In genomic region chr22:34842630-34843029, GRCh38 we compare ENCODE assay signal across 22 cellular contexts.
A peak's percentile ranks its signal among the peaks of the same experiment; 100 is the strongest.
DNase-seq lines count a peak whose midpoint lies in the region; ATAC-seq, FAIRE-seq and TF ChIP-seq lines count a peak whose summit lies in the region.
"Had no signal": no experiment of that assay in that cellular context is flagged by ENCODE, and none has a peak within 500 bp of the region (broad histone marks: within the 10 kb centered on the region; RNA-seq: fewer than 3 reads in every experiment).

No MANE protein-coding gene starts in this region.

- BruUV-seq in mammary epithelial cell (replicated peaks; lab: Mats Ljungman, UMichigan): no TSS peak

- peak overlapping the region; percentile 98; the same call in 1 of the 2 replicates for H3K27ac Mint-ChIP-seq in GM23338
- peak overlapping the region; percentile 81 for H3K27ac Mint-ChIP-seq in WTC11
- no peak overlapping the region for H3K27ac Mint-ChIP-seq in T-helper 2 cell treated with Interferon-gamma antibody and Interleukin-4, amounts not matched to agents 5 μg/mL and 100 μg/mL, for 36 hours
- H3K27ac Mint-ChIP-seq: activated T-helper 2 cell treated with anti-CD3 and anti-CD28 coated beads, Interferon-gamma antibody, Interleukin-2, Interleukin-4, amounts not matched to agents 10 μg/mL and 5 μg/mL and 100 μg/mL, durations not matched to agents 14 hours and 24 hours and 36 hours had no signal

- H3K4me1 ChIP-seq in GM23338 (ENCODE audit: insufficient read depth): peaks cover 36% of the 10 kb centered on the region
- peaks cover 4% of the 10 kb centered on the region for H3K4me1 ChIP-seq in keratinocyte (ENCODE audit: control insufficient read depth, extremely low read depth, insufficient read depth, low read length)
- H3K4me1 ChIP-seq in mammary epithelial cell (ENCODE audit: insufficient read depth, low read length): no peaks in the 10 kb centered on the region
- H3K4me1 ChIP-seq: stomach, upper lobe of left lung had no signal

- TF ChIP-seq CTCF in C4-2B (conservative IDR thresholded peaks at IDR 0.05) (peak; percentile 37), GM23338 (conservative IDR thresholded peaks at IDR 0.05; ENCODE audit: low read depth in 2 of 2) (peak; percentile 56 to 68), WTC11 (IDR thresholded peaks at IDR 0.05) (no peak), keratinocyte (optimal IDR thresholded peaks at IDR 0.05 in 1 of 3, IDR thresholded peaks at IDR 0.05 in 1 of 3, conservative IDR thresholded peaks at IDR 0.05 in 1 of 3; ENCODE audit: extremely low read depth in 1 of 3, insufficient read depth in 2 of 3, low read length in 3 of 3) (peak in 2 of 3 experiments; percentile 11 to 17), mammary epithelial cell (conservative IDR thresholded peaks at IDR 0.05 in 1 of 2, IDR thresholded peaks at IDR 0.05 in 1 of 2; ENCODE audit: extremely low read depth in 1 of 2, insufficient read depth in 1 of 2, low read depth in 1 of 2, low read length in 2 of 2) (no peak)

- no peak overlapping the region for H3K27ac ChIP-seq in C4-2B
- peak overlapping the region; percentile 99 for H3K27ac ChIP-seq in GM23338 (ENCODE audit: low read depth)
- H3K27ac ChIP-seq in keratinocyte (ENCODE audit: control insufficient read depth, insufficient read depth, low read length): no peak overlapping the region
- H3K27ac ChIP-seq in mammary epithelial cell (ENCODE audit: insufficient read depth, low read depth, low read length): no peak overlapping the region
- H3K27ac ChIP-seq: stomach, upper lobe of left lung had no signal

- in situ Hi-C loops in mammary epithelial cell (cut with MboI; ENCODE audit: low sequenced_read_pairs in 2 of 2): no loop called here

- H4K20me1 ChIP-seq in GM23338 (replicated peaks; ENCODE audit: insufficient read depth): no peaks in the 10 kb centered on the region
- no peaks in the 10 kb centered on the region for H4K20me1 ChIP-seq in keratinocyte (ENCODE audit: control insufficient read depth, extremely low read depth, insufficient read depth, low read length)
- no peaks in the 10 kb centered on the region for H4K20me1 ChIP-seq in mammary epithelial cell (ENCODE audit: insufficient read depth, low read length)

- no peaks in the 10 kb centered on the region for H3K79me2 ChIP-seq in GM23338 (replicated peaks; ENCODE audit: insufficient read depth)
- H3K79me2 ChIP-seq in keratinocyte (ENCODE audit: control insufficient read depth, insufficient read depth, low read length): no peaks in the 10 kb centered on the region
- H3K79me2 ChIP-seq in mammary epithelial cell (ENCODE audit: insufficient read depth, low read length): no peaks in the 10 kb centered on the region

- peaks cover 8% of the 10 kb centered on the region; the same call in 1 of the 2 replicates for H3K9me2 ChIP-seq in GM23338 (ENCODE audit: insufficient read depth)

- peaks cover 34% of the 10 kb centered on the region for H3K36me3 Mint-ChIP-seq in GM23338 (ENCODE audit: low read depth)
- H3K36me3 Mint-ChIP-seq in WTC11: peaks cover 30% of the 10 kb centered on the region
- no peaks in the 10 kb centered on the region for H3K36me3 Mint-ChIP-seq in T-helper 2 cell treated with Interferon-gamma antibody and Interleukin-4, amounts not matched to agents 5 μg/mL and 100 μg/mL, for 36 hours (ENCODE audit: low read depth)

- H3K36me3 ChIP-seq in GM23338 (ENCODE audit: insufficient read depth): no peaks in the 10 kb centered on the region
- H3K36me3 ChIP-seq in keratinocyte (ENCODE audit: control insufficient read depth in 2 of 2, extremely low read depth in 1 of 2, insufficient read depth in 2 of 2, low read length in 2 of 2): no peaks in the 10 kb centered on the region
- no peaks in the 10 kb centered on the region for H3K36me3 ChIP-seq in mammary epithelial cell (ENCODE audit: insufficient read depth, low read length)
- H3K36me3 ChIP-seq: stomach, upper lobe of left lung had no signal

- H3K9me3 ChIP-seq in keratinocyte (ENCODE audit: control insufficient read depth, low read depth, low read length) (peaks cover 7% of the 10 kb centered on the region), mammary epithelial cell (replicated peaks; ENCODE audit: insufficient read depth, low read length) (peaks cover 22% of the 10 kb centered on the region)
- H3K9me3 ChIP-seq: upper lobe of left lung had no signal

- dilution Hi-C loops in keratinocyte (cut with MboI; ENCODE audit: extremely low pct_ligation_motif_present, low sequenced_read_pairs) (no loop called here), mammary epithelial cell (cut with HindIII; ENCODE audit: low sequenced_read_pairs) (no loop called here)

- FAIRE-seq in keratinocyte (lab: Jason Lieb, UNC): no peak
- FAIRE-seq: HepG2, islet of Langerhans had no signal

- peak overlapping the region; percentile 56; the same call in 1 of the 2 replicates for H3K4me2 ChIP-seq in GM23338
- H3K4me2 ChIP-seq in keratinocyte (ENCODE audit: control insufficient read depth, extremely low read depth, insufficient read depth, low read depth, low read length): no peak overlapping the region
- no peak overlapping the region for H3K4me2 ChIP-seq in mammary epithelial cell (ENCODE audit: insufficient read depth, low read depth, low read length)

- ATAC-seq in GM23338 (peak; percentile 17; the same call in 2 of the 3 replicates), WTC11 (peak; percentile 11; the same call in 1 of the 2 replicates)
- ATAC-seq: HepG2, PC-3 had no signal

- H3F3A ChIP-seq in GM23338 (replicated peaks; ENCODE audit: low read depth): peaks cover 9% of the 10 kb centered on the region; the same call in 1 of the 2 replicates

- H2AFZ ChIP-seq in GM23338: no peak overlapping the region
- H2AFZ ChIP-seq in keratinocyte (ENCODE audit: control insufficient read depth, low read length): no peak overlapping the region
- H2AFZ ChIP-seq in mammary epithelial cell (ENCODE audit: low read depth, low read length): no peak overlapping the region

- H3K27me3 Mint-ChIP-seq in GM23338 (ENCODE audit: insufficient read depth, low read depth, poor library complexity) (peaks cover 7% of the 10 kb centered on the region), WTC11 (ENCODE audit: low read depth) (peaks cover 4% of the 10 kb centered on the region)
- H3K27me3 Mint-ChIP-seq in T-helper 2 cell treated with Interferon-gamma antibody and Interleukin-4, amounts not matched to agents 5 μg/mL and 100 μg/mL, for 36 hours (ENCODE audit: low read depth): no peaks in the 10 kb centered on the region

- H3K9me1 ChIP-seq in keratinocyte (ENCODE audit: control insufficient read depth, extremely low read depth, insufficient read depth, low read length): no peaks in the 10 kb centered on the region

- POLR2A ChIA-PET in WTC11 (lab: Charles Lee): no interaction called here

- 50% methylated on average over 1 of the region's 2 CpGs for WGBS in mammary epithelial cell (ENCODE audit: low coverage, missing lambda C conversion rate)

- intact Hi-C loops in mammary epithelial cell (cut with micrococcal nuclease): loop anchor here (5.0 kb wide), 1 partner anchor 180 kb away; no protein-coding TSS in a partner anchor

- CTCF ChIA-PET in WTC11 (lab: Charles Lee): interaction anchor here (0.6 to 2.0 kb wide), 13 partner anchors 9 to 313 kb away, joined by 3 to 10 read pairs (median 3); no protein-coding TSS in a partner anchor
- CTCF ChIA-PET in mammary epithelial cell (lab: Charles Lee; ENCODE audit: low non-redundant PET): no interaction called here

- H3K4me3 ChIP-seq in GM23338: no peak overlapping the region
- no peak overlapping the region for H3K4me3 ChIP-seq in keratinocyte (ENCODE audit: control insufficient read depth in 2 of 3, extremely low read depth in 1 of 3, insufficient read depth in 2 of 3, low read depth in 1 of 3, low read length in 3 of 3)
- H3K4me3 ChIP-seq in mammary epithelial cell (replicated peaks in 1 of 3; ENCODE audit: insufficient read depth in 1 of 3, low read depth in 2 of 3, low read length in 3 of 3): no peak overlapping the region
- H3K4me3 ChIP-seq: coronary artery, lung, stomach, upper lobe of left lung had no signal

- no peak overlapping the region for H3K4me3 Mint-ChIP-seq in GM23338
- H3K4me3 Mint-ChIP-seq in WTC11: no peak overlapping the region
- no peak overlapping the region for H3K4me3 Mint-ChIP-seq in T-helper 2 cell treated with Interferon-gamma antibody and Interleukin-4, amounts not matched to agents 5 μg/mL and 100 μg/mL, for 36 hours

- no peaks in the 10 kb centered on the region for H3K27me3 ChIP-seq in GM23338 (ENCODE audit: insufficient read depth)
- no peaks in the 10 kb centered on the region for H3K27me3 ChIP-seq in keratinocyte (ENCODE audit: control insufficient read depth, extremely low read depth, insufficient read depth, low read length)
- no peaks in the 10 kb centered on the region for H3K27me3 ChIP-seq in mammary epithelial cell (ENCODE audit: insufficient read depth, low read length)
- H3K27me3 ChIP-seq: stomach, upper lobe of left lung had no signal

- H3K9me3 Mint-ChIP-seq in GM23338 (peaks cover 59% of the 10 kb centered on the region), WTC11 (peaks cover 25% of the 10 kb centered on the region)
- peaks cover 5% of the 10 kb centered on the region for H3K9me3 Mint-ChIP-seq in T-helper 2 cell treated with Interferon-gamma antibody and Interleukin-4, amounts not matched to agents 5 μg/mL and 100 μg/mL, for 36 hours

- H3K9ac ChIP-seq in keratinocyte (ENCODE audit: control insufficient read depth, extremely low read depth, insufficient read depth, low read length) (no peak overlapping the region), mammary epithelial cell (ENCODE audit: insufficient read depth, low read length) (no peak overlapping the region)

- DNase-seq in GM23338 (ENCODE audit: low spot score) (peak; percentile 42), WTC11 (ENCODE audit: low spot score) (peak; percentile 21), keratinocyte (ENCODE audit: low read depth, low spot score) (no peak), HK-2 (ENCODE audit: unreplicated experiment) (no peak), mammary epithelial cell (no peak)
- DNase-seq in activated effector memory CD4-positive, alpha-beta T cell treated with anti-CD3 and anti-CD28 coated beads, Interleukin-2, amount 50 U/mL, for 16 hours: no peak
- DNase-seq in T-helper 2 cell treated with Interferon-gamma antibody and Interleukin-4, amounts not matched to agents 5 μg/mL and 100 μg/mL, for 36 hours (ENCODE audit: low spot score): no peak
- DNase-seq: activated CD4-positive, alpha-beta T cell treated with anti-CD3 and anti-CD28 coated beads, Interleukin-2, amount 50 U/mL, for 1 hour; activated CD8-positive, alpha-beta memory T cell treated with anti-CD3 and anti-CD28 coated beads, Interleukin-2, amount 50 U/mL, for 4 hours; head of caudate nucleus; nucleus accumbens; PC-3; stimulated activated CD4-positive, alpha-beta T cell treated with anti-CD3 and anti-CD28 coated beads, Interleukin-12 subunit alpha, Interleukin-12 subunit beta, amount 100 ng/mL, for 4 hours; stomach; T-helper 1 cell; upper lobe of left lung had no signal

- peaks cover 33% of the 10 kb centered on the region for H3K4me1 Mint-ChIP-seq in GM23338
- H3K4me1 Mint-ChIP-seq in WTC11: peaks cover 76% of the 10 kb centered on the region
- no peaks in the 10 kb centered on the region for H3K4me1 Mint-ChIP-seq in T-helper 2 cell treated with Interferon-gamma antibody and Interleukin-4, amounts not matched to agents 5 μg/mL and 100 μg/mL, for 36 hours (ENCODE audit: low read depth)

TF ChIP-seq in GM23338, 12 proteins besides CTCF, POLR2A, EP300 and RAD21 (continues in another document):
- TF ChIP-seq POLR2AphosphoS5 (IDR thresholded peaks at IDR 0.05; ENCODE audit: low read depth): no peak

TF ChIP-seq in WTC11, 78 proteins besides CTCF, POLR2A, EP300 and RAD21 (continues in another document):
- TF ChIP-seq ATF1 (CRISPR knock-in tag; IDR thresholded peaks at IDR 0.05): no peak

Comparison
In these comparisons a context has a peak if more than half of its experiments do, and no peak if none do; other contexts are left out.
1. CTCF ChIP-seq: peak in C4-2B (single experiment), GM23338 (2 of 2) and keratinocyte (2 of 3); none in WTC11 (single experiment) and mammary epithelial cell (0 of 2).
2. DNase-seq: peak in GM23338 (single experiment) and WTC11 (single experiment); none in keratinocyte (single experiment), HK-2 (single experiment), mammary epithelial cell (single experiment), activated effector memory CD4-positive, alpha-beta T cell treated with anti-CD3 and anti-CD28 coated beads, Interleukin-2, amount 50 U/mL, for 16 hours (single experiment) and T-helper 2 cell treated with Interferon-gamma antibody and Interleukin-4, amounts not matched to agents 5 μg/mL and 100 μg/mL, for 36 hours (single experiment).